In genomic region chrX:31606796-31607195, GRCh38 we compare ENCODE assay signal across 1 cellular context.
TF ChIP-seq lines count a peak whose summit lies in the region.

No MANE protein-coding gene starts in this region.

TF ChIP-seq in SK-N-SH treated with all-trans-retinoic acid at 6 μM for 48 hours, 23 proteins besides CTCF, POLR2A, EP300 and RAD21 (continued from another document):
- no peak for TF ChIP-seq CSDC2 (CRISPR knock-in tag; IDR thresholded peaks at IDR 0.05)
- no peak for TF ChIP-seq ZNF8 (CRISPR knock-in tag; IDR thresholded peaks at IDR 0.05)
